Comparison of ENCODE assay signal across 1 cellular context in the genomic region with DNA sequence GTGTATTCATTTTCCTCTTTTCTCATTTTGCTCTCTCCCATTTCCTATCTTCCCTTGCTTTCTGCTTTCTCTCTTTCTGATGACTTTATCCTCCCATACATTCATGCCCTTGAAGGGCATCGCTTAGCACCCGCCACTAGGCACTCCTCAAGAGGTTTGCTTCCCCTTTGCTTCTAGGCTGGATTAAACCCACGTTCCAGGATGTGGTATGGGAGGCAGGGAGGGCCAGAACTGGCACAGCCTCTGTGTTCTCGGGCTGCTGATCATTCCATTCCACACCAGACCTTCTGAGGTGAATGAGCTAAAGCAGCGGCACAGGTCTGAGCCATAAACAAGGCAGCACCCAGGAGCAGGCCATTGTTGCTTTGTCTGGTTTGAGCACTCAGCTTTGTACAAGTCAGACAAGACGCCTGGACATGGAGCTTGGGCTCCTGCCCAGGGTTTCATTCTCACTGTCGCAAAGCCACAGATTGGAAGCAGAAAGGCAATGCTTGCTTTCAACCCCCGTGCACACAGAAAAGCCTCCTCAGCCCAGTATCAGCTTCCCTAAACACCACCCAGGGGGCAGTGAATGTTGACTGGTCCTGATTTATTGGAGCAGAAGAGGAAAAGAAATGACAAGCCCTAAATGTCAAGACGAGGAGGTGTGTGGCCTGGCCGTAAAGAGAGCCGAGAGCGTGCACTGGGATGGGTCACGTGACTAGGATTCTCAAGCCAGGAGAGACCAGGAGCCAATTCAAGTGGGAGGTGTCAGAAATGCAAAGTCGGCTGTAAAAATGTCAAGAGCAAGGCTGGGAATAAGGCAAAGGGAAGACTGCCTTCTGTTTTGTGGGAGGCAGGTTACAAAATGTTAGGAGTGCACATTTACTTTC.
TF ChIP-seq lines count a peak whose summit lies in the region.

No MANE protein-coding gene starts in this region.

TF ChIP-seq in GM23338, 12 proteins besides CTCF, POLR2A, EP300 and RAD21 (continued from another document):
- TF ChIP-seq, protein P1, sequence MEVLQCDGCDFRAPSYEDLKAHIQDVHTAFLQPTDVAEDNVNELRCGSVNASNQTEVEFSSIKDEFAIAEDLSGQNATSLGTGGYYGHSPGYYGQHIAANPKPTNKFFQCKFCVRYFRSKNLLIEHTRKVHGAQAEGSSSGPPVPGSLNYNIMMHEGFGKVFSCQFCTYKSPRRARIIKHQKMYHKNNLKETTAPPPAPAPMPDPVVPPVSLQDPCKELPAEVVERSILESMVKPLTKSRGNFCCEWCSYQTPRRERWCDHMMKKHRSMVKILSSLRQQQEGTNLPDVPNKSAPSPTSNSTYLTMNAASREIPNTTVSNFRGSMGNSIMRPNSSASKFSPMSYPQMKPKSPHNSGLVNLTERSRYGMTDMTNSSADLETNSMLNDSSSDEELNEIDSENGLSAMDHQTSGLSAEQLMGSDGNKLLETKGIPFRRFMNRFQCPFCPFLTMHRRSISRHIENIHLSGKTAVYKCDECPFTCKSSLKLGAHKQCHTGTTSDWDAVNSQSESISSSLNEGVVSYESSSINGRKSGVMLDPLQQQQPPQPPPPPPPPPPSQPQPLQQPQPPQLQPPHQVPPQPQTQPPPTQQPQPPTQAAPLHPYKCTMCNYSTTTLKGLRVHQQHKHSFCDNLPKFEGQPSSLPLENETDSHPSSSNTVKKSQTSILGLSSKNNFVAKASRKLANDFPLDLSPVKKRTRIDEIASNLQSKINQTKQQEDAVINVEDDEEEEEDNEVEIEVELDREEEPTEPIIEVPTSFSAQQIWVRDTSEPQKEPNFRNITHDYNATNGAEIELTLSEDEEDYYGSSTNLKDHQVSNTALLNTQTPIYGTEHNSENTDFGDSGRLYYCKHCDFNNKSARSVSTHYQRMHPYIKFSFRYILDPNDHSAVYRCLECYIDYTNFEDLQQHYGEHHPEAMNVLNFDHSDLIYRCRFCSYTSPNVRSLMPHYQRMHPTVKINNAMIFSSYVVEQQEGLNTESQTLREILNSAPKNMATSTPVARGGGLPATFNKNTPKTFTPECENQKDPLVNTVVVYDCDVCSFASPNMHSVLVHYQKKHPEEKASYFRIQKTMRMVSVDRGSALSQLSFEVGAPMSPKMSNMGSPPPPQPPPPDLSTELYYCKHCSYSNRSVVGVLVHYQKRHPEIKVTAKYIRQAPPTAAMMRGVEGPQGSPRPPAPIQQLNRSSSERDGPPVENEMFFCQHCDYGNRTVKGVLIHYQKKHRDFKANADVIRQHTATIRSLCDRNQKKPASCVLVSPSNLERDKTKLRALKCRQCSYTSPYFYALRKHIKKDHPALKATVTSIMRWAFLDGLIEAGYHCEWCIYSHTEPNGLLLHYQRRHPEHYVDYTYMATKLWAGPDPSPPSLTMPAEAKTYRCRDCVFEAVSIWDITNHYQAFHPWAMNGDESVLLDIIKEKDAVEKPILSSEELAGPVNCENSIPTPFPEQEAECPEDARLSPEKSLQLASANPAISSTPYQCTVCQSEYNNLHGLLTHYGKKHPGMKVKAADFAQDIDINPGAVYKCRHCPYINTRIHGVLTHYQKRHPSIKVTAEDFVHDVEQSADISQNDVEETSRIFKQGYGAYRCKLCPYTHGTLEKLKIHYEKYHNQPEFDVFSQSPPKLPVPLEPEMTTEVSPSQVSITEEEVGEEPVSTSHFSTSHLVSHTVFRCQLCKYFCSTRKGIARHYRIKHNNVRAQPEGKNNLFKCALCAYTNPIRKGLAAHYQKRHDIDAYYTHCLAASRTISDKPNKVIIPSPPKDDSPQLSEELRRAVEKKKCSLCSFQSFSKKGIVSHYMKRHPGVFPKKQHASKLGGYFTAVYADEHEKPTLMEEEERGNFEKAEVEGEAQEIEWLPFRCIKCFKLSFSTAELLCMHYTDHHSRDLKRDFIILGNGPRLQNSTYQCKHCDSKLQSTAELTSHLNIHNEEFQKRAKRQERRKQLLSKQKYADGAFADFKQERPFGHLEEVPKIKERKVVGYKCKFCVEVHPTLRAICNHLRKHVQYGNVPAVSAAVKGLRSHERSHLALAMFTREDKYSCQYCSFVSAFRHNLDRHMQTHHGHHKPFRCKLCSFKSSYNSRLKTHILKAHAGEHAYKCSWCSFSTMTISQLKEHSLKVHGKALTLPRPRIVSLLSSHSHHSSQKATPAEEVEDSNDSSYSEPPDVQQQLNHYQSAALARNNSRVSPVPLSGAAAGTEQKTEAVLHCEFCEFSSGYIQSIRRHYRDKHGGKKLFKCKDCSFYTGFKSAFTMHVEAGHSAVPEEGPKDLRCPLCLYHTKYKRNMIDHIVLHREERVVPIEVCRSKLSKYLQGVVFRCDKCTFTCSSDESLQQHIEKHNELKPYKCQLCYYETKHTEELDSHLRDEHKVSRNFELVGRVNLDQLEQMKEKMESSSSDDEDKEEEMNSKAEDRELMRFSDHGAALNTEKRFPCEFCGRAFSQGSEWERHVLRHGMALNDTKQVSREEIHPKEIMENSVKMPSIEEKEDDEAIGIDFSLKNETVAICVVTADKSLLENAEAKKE (CRISPR knock-in tag; IDR thresholded peaks at IDR 0.05), result no peak
- TF ChIP-seq STAT1 (IDR thresholded peaks at IDR 0.05; ENCODE audit: unreplicated experiment) (no peak), POLR2AphosphoS5 (IDR thresholded peaks at IDR 0.05; ENCODE audit: low read depth) (no peak)
TF ChIP-seq in GM23338: peak in this region for 0.
